ENCODE assay signal across 11 cellular contexts in the genomic region with DNA sequence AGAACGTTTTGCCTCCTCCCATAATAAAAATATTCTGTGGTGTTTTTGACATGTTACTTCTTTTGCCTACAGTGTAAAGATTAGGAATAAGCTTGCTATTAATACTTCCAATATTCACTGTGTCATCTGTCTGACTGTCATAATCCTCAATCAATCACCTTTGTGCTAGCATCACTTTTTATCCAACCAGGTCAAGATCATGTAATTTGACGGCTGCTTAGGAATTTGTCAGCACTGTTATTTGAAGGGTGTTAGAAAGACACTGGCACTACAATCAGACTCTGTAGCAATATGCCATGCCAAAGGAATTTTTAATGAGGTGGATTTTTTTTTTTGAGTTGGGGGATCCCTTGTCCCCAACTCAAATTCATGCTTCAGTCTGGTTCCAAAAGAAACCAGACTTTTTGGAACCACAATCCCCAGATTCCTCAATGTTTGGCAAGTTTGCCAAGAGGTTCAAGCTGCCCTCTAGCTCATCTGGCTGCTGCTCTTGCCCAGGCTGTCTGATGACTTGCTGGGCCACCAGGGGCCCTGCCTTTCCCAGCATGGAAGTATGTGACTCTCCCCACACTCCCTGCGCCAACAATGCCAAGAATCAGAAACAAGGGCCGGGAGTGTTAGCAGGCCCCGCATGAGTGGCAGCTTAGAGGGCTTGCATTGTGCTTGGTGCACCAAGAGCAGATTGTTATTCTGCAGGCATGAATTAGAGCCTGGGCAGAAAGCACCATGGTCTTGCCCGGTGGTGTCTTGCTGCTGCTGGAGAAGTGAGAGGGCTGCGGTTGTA. TPM values are rescaled to one million over a fixed set of nuclear protein-coding genes. Genes with fewer than 3 reads are reported as not detected.
DNase-seq lines count a peak whose midpoint lies in the region; ATAC-seq and TF ChIP-seq lines count a peak whose summit lies in the region.
"Had no signal": no experiment of that assay in that cellular context is flagged by ENCODE, and none has a peak within 500 bp of the region (broad histone marks: within the 10 kb centered on the region; RNA-seq: fewer than 3 reads in every experiment).

No MANE protein-coding gene starts in this region.

- DNase-seq in NCI-H446 (lab: John Stamatoyannopoulos, UW) (peak; percentile 61 to 92), medulla oblongata (ENCODE audit: extremely low spot score) (peak; percentile 97), thyroid gland (peak; percentile 64 to 72), T-cell (no peak)
- no peak for DNase-seq in activated naive CD4-positive, alpha-beta T cell treated with anti-CD3 and anti-CD28 coated beads, Interleukin-2, amount 10 ng/mL, durations not matched to agents 7 days and 5 days
- DNase-seq: activated CD8-positive, alpha-beta memory T cell treated with anti-CD3 and anti-CD28 coated beads, Interleukin-2, amount 50 U/mL, for 48 hours; NCI-H2081 treated with DMSO at 0.1 percent for 48 hours had no signal

- H3K9me3 Mint-ChIP-seq in T-cell: no peaks in the 10 kb centered on the region
- no peaks in the 10 kb centered on the region for H3K9me3 Mint-ChIP-seq in activated naive CD4-positive, alpha-beta T cell treated with anti-CD3 and anti-CD28 coated beads, Interleukin-2, amount 10 ng/mL, durations not matched to agents 7 days and 5 days
- H3K9me3 Mint-ChIP-seq: stimulated activated memory B cell treated with anti-CD40 and anti-IgM and Interleukin-4, amounts not matched to agents 10 μg/mL and 1 μg/mL and 100 μg/mL, for 72 hours had no signal

- intact Hi-C loops in thyroid gland (cut with DNase I): no loop called here

- TF ChIP-seq CTCF in thyroid gland (IDR thresholded peaks at IDR 0.05): peak in 1 of 6 experiments; percentile 6

- no peaks in the 10 kb centered on the region for H3K27me3 ChIP-seq in ectodermal cell (ENCODE audit: control insufficient read depth, insufficient read depth, low read length, poor library complexity, severe bottlenecking)
- H3K27me3 ChIP-seq in thyroid gland: no peaks in the 10 kb centered on the region

- no peak for TF ChIP-seq POLR2A in thyroid gland (IDR thresholded peaks at IDR 0.05)

- H3K36me3 Mint-ChIP-seq in T-cell: no peaks in the 10 kb centered on the region
- H3K36me3 Mint-ChIP-seq in activated naive CD4-positive, alpha-beta T cell treated with anti-CD3 and anti-CD28 coated beads, Interleukin-2, amount 10 ng/mL, durations not matched to agents 7 days and 5 days: no peaks in the 10 kb centered on the region
- H3K36me3 Mint-ChIP-seq: stimulated activated memory B cell treated with anti-CD40 and anti-IgM and Interleukin-4, amounts not matched to agents 10 μg/mL and 1 μg/mL and 100 μg/mL, for 72 hours had no signal

- POLR2A ChIA-PET in T-cell (lab: Charles Lee): interaction anchor here (0.6 kb wide), 3 partner anchors 14 to 101 kb away, joined by 3 read pairs; no protein-coding TSS in a partner anchor

- WGBS in ectodermal cell, 2 experiments: 44 to 49% methylated on average over 6 of the region's 7 CpGs
- 43 to 51% methylated on average over 6 to 7 of the region's 7 CpGs for WGBS in thyroid gland, 2 donors

- no peaks in the 10 kb centered on the region for H3K9me3 ChIP-seq in ectodermal cell (ENCODE audit: control insufficient read depth, low read length)
- H3K9me3 ChIP-seq in thyroid gland: no peaks in the 10 kb centered on the region

- H3K4me1 ChIP-seq in ectodermal cell (ENCODE audit: control insufficient read depth, insufficient read depth, low read length) (peaks cover 6% of the 10 kb centered on the region), thyroid gland (peaks cover 18 to 32% of the 10 kb centered on the region in 2 donors)

- H3K27me3 Mint-ChIP-seq in T-cell: peaks cover 11 to 16% of the 10 kb centered on the region in 2 donors
- peaks cover 5% of the 10 kb centered on the region for H3K27me3 Mint-ChIP-seq in activated naive CD4-positive, alpha-beta T cell treated with anti-CD3 and anti-CD28 coated beads, Interleukin-2, amount 10 ng/mL, durations not matched to agents 7 days and 5 days
- H3K27me3 Mint-ChIP-seq: stimulated activated memory B cell treated with anti-CD40 and anti-IgM and Interleukin-4, amounts not matched to agents 10 μg/mL and 1 μg/mL and 100 μg/mL, for 72 hours had no signal

- no peak overlapping the region for H3K4me3 Mint-ChIP-seq in T-cell
- H3K4me3 Mint-ChIP-seq in activated naive CD4-positive, alpha-beta T cell treated with anti-CD3 and anti-CD28 coated beads, Interleukin-2, amount 10 ng/mL, durations not matched to agents 7 days and 5 days: no peak overlapping the region
- H3K4me3 Mint-ChIP-seq: stimulated activated memory B cell treated with anti-CD40 and anti-IgM and Interleukin-4, amounts not matched to agents 10 μg/mL and 1 μg/mL and 100 μg/mL, for 72 hours had no signal

- no peak for ATAC-seq in HG03565 (IDR thresholded peaks at IDR 0.05; ENCODE audit: unreplicated experiment)
- no peak for ATAC-seq in GM18502 (IDR thresholded peaks at IDR 0.05; ENCODE audit: poor library complexity, unreplicated experiment)
- ATAC-seq in T-cell (replicated peaks in 1 of 4): no peak
- ATAC-seq: stimulated activated memory B cell treated with anti-CD40 and anti-IgM and Interleukin-4, amounts not matched to agents 10 μg/mL and 1 μg/mL and 100 μg/mL, for 72 hours had no signal

- no peaks in the 10 kb centered on the region for H3K4me1 Mint-ChIP-seq in T-cell
- no peaks in the 10 kb centered on the region for H3K4me1 Mint-ChIP-seq in activated naive CD4-positive, alpha-beta T cell treated with anti-CD3 and anti-CD28 coated beads, Interleukin-2, amount 10 ng/mL, durations not matched to agents 7 days and 5 days
- H3K4me1 Mint-ChIP-seq: stimulated activated memory B cell treated with anti-CD40 and anti-IgM and Interleukin-4, amounts not matched to agents 10 μg/mL and 1 μg/mL and 100 μg/mL, for 72 hours had no signal

- no peak overlapping the region for H3K4me3 ChIP-seq in ectodermal cell (ENCODE audit: insufficient read depth, low read depth, low read length)
- no peak overlapping the region for H3K4me3 ChIP-seq in thyroid gland (replicated peaks in 1 of 3)

- H3K27ac ChIP-seq in ectodermal cell (ENCODE audit: insufficient read depth, low read depth, low read length, poor library complexity, severe bottlenecking): peak overlapping the region; percentile 38
- H3K27ac ChIP-seq in thyroid gland: peak overlapping the region in 1 of 3 donors; percentile 28

- CTCF ChIA-PET in T-cell (lab: Charles Lee): interaction anchor here in 1 of 2 donors (1.8 kb wide), 1 partner anchor 145 kb away, joined by 4 read pairs; no protein-coding TSS in a partner anchor
- CTCF ChIA-PET in activated naive CD4-positive, alpha-beta T cell treated with anti-CD3 and anti-CD28 coated beads, Interleukin-2, amount 10 ng/mL, durations not matched to agents 7 days and 5 days (lab: Charles Lee): no interaction called here

- H3K36me3 ChIP-seq in ectodermal cell (ENCODE audit: control insufficient read depth, insufficient read depth, low read length) (no peaks in the 10 kb centered on the region), thyroid gland (no peaks in the 10 kb centered on the region)

- no peak overlapping the region for H3K27ac Mint-ChIP-seq in T-cell
- H3K27ac Mint-ChIP-seq in activated naive CD4-positive, alpha-beta T cell treated with anti-CD3 and anti-CD28 coated beads, Interleukin-2, amount 10 ng/mL, durations not matched to agents 7 days and 5 days: no peak overlapping the region
- H3K27ac Mint-ChIP-seq: stimulated activated memory B cell treated with anti-CD40 and anti-IgM and Interleukin-4, amounts not matched to agents 10 μg/mL and 1 μg/mL and 100 μg/mL, for 72 hours had no signal

RNA-seq across cellular contexts. Expression of a gene that starts 58.6 kb away (rescaled TPM):
- polyA plus RNA-seq in ectodermal cell (2013, experiment 1 of 4): 40.9 TPM
- polyA plus RNA-seq in ectodermal cell (2013, experiment 2 of 4): 36.4 TPM
- 26.5 TPM for polyA plus RNA-seq in ectodermal cell (2013, experiment 3 of 4)
- 29.9 TPM for polyA plus RNA-seq in ectodermal cell (2013, experiment 4 of 4)
- total RNA-seq in thyroid gland (10 to 100 TPM; 14.4 to 35.1 (median 21.2) TPM), T-cell (10 to 100 TPM; 21.2 to 55.0 (median 23.3) TPM)

Comparison
In these comparisons a context has a peak if more than half of its experiments do, and no peak if none do; other contexts are left out.
1. DNase-seq: peak in NCI-H446 (2 of 2), medulla oblongata (single experiment) and thyroid gland (2 of 2); none in T-cell (0 of 34) and activated naive CD4-positive, alpha-beta T cell treated with anti-CD3 and anti-CD28 coated beads, Interleukin-2, amount 10 ng/mL, durations not matched to agents 7 days and 5 days (single experiment).